Comparison of ENCODE assay signal across 8 cellular contexts in the genomic region with DNA sequence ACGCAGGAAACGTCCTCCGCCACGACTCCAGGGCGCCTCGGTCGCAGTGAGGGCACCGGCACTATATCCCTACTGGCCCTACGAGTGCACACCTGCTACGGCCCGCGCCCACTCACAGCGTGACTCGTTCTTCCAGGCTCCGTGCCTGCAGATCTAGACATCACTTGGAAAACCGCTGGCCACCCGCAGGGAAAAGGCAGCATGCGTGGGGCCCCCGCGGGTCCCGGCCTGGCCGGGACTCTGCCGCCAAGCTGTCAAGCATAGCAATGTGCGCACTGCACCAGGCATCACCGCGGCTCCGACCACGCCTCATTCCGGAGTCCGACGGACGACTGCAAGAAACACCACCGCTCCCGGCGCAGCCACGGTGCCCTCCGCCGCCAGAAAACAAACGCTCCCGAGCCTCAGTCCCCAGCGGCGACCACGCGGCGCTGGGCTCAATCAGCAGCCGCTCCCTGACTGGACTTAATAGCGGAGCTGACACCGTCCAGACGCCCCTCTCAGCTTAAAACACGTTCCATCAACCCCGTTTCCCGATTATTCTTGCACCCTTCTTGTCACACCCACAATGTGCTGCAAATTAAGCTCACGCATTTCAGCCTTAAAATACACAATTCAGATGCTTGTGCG. TPM values are rescaled to one million over a fixed set of nuclear protein-coding genes. Genes with fewer than 3 reads are reported as not detected.
A peak's percentile ranks its signal among the peaks of the same experiment; 100 is the strongest.
DNase-seq lines count a peak whose midpoint lies in the region; ATAC-seq and TF ChIP-seq lines count a peak whose summit lies in the region.

No MANE protein-coding gene starts in this region.

- peaks cover 27% of the 10 kb centered on the region for H3K27me3 Mint-ChIP-seq in activated naive CD8-positive, alpha-beta T cell treated with anti-CD3 and anti-CD28 coated beads, Interleukin-2, amount 10 ng/mL, durations not matched to agents 7 days and 5 days

- intact Hi-C loops in left cardiac atrium (cut with DNase I): no loop called here
- intact Hi-C loops in posterior vena cava (cut with DNase I): no loop called here

- DNase-seq in GM13977 (ENCODE audit: low spot score) (peak; percentile 69), NOMO-1 treated with DMSO at 0.1 percent for 48 hours (lab: John Stamatoyannopoulos, UW; ENCODE audit: unreplicated experiment) (peak; percentile 37), left cardiac atrium (peak; percentile 76), posterior vena cava (ENCODE audit: low spot score) (peak; percentile 90), NCI-H1436 treated with DMSO at 0.1 percent for 48 hours (lab: John Stamatoyannopoulos, UW) (no peak)
- peak; percentile 47 for DNase-seq in activated naive CD8-positive, alpha-beta T cell treated with anti-CD3 and anti-CD28 coated beads, Interleukin-2, amount 10 ng/mL, durations not matched to agents 7 days and 5 days

- in situ Hi-C loops in GM13977 (cut with MboI; ENCODE audit: low pct_unique_long_range_greater_than_20kb, low sequenced_read_pairs, unreplicated experiment): loop anchor here (25.0 kb wide), 1 partner anchor 92 kb away; no protein-coding TSS in a partner anchor

- H3K4me1 Mint-ChIP-seq in activated naive CD8-positive, alpha-beta T cell treated with anti-CD3 and anti-CD28 coated beads, Interleukin-2, amount 10 ng/mL, durations not matched to agents 7 days and 5 days: peaks cover 18% of the 10 kb centered on the region

- TF ChIP-seq CTCF in 22Rv1 (IDR thresholded peaks at IDR 0.05) (peak; percentile 22; the same call in 1 of the 2 replicates), GM13977 (IDR thresholded peaks at IDR 0.05; ENCODE audit: extremely low read depth, insufficient read depth, missing control alignments) (no peak)

- POLR2A ChIA-PET in activated naive CD8-positive, alpha-beta T cell treated with anti-CD3 and anti-CD28 coated beads, Interleukin-2, amount 10 ng/mL, durations not matched to agents 7 days and 5 days (lab: Charles Lee): interaction anchor here (1.0 kb wide), 1 partner anchor 60 kb away, joined by 3 read pairs; a partner anchor contains a TSS

- peak; percentile 59 for ATAC-seq in HG02973 (IDR thresholded peaks at IDR 0.05; ENCODE audit: unreplicated experiment)
- ATAC-seq in activated naive CD8-positive, alpha-beta T cell treated with anti-CD3 and anti-CD28 coated beads, Interleukin-2, amount 10 ng/mL, durations not matched to agents 7 days and 5 days (ENCODE audit: low read depth): peak; percentile 27
- peak; percentile 38 to 64 for ATAC-seq in left cardiac atrium

- H3K27ac Mint-ChIP-seq in activated naive CD8-positive, alpha-beta T cell treated with anti-CD3 and anti-CD28 coated beads, Interleukin-2, amount 10 ng/mL, durations not matched to agents 7 days and 5 days: no peak overlapping the region

- H3K9me3 Mint-ChIP-seq in activated naive CD8-positive, alpha-beta T cell treated with anti-CD3 and anti-CD28 coated beads, Interleukin-2, amount 10 ng/mL, durations not matched to agents 7 days and 5 days: no peaks in the 10 kb centered on the region

- peak overlapping the region; percentile 64 for H3K27ac ChIP-seq in 22Rv1

- no peaks in the 10 kb centered on the region for H3K36me3 Mint-ChIP-seq in activated naive CD8-positive, alpha-beta T cell treated with anti-CD3 and anti-CD28 coated beads, Interleukin-2, amount 10 ng/mL, durations not matched to agents 7 days and 5 days

- H3K4me3 Mint-ChIP-seq in activated naive CD8-positive, alpha-beta T cell treated with anti-CD3 and anti-CD28 coated beads, Interleukin-2, amount 10 ng/mL, durations not matched to agents 7 days and 5 days: peak overlapping the region; percentile 90

RNA-seq across cellular contexts. Expression of a gene that starts 1.0 kb away (rescaled TPM):
- 10 to 100 TPM; 12.6 to 12.7 TPM for total RNA-seq in activated naive CD8-positive, alpha-beta T cell treated with anti-CD3 and anti-CD28 coated beads, Interleukin-2, amount 10 ng/mL, durations not matched to agents 7 days and 5 days
- total RNA-seq in left cardiac atrium (10 to 100 TPM; 44.9 to 49.4 TPM), posterior vena cava (100 to 1,000 TPM; 116 to 119 TPM)
